Comparison of ENCODE assay signal across 1 cellular context in genomic region chr11:353315-353857, GRCh38.
A peak's percentile ranks its signal among the peaks of the same experiment; 100 is the strongest.
TF ChIP-seq lines count a peak whose summit lies in the region.

No MANE protein-coding gene starts in this region.

TF ChIP-seq in HepG2, 621 proteins besides CTCF, POLR2A, EP300 and RAD21 (continued from another document and continues in another):
- no peak for TF ChIP-seq GMEB1 (CRISPR knock-in tag; IDR thresholded peaks at IDR 0.05; ENCODE audit: borderline replicate concordance)
- TF ChIP-seq ISX (CRISPR knock-in tag; conservative IDR thresholded peaks at IDR 0.05), result no peak
- peak; percentile 52; the same call in 1 of the 2 replicates for TF ChIP-seq ZNF710 (CRISPR knock-in tag; IDR thresholded peaks at IDR 0.05; ENCODE audit: borderline replicate concordance)
- TF ChIP-seq IRF2 (CRISPR knock-in tag; IDR thresholded peaks at IDR 0.05), result peak; percentile 72
- TF ChIP-seq STAT6 (CRISPR knock-in tag; IDR thresholded peaks at IDR 0.05; ENCODE audit: borderline replicate concordance), result no peak
- TF ChIP-seq ATF4 (CRISPR knock-in tag; IDR thresholded peaks at IDR 0.05), result no peak
- TF ChIP-seq ZNF337 (CRISPR knock-in tag; IDR thresholded peaks at IDR 0.05; ENCODE audit: borderline replicate concordance, low read depth), result no peak
- TF ChIP-seq WIZ (CRISPR knock-in tag; IDR thresholded peaks at IDR 0.05), result no peak
- no peak for TF ChIP-seq ZBTB39 (CRISPR knock-in tag; IDR thresholded peaks at IDR 0.05)
- TF ChIP-seq ZNF512B (CRISPR knock-in tag; IDR thresholded peaks at IDR 0.05; ENCODE audit: borderline replicate concordance), result no peak
- peak; percentile 83; the same call in 1 of the 2 replicates for TF ChIP-seq ZNF615 (CRISPR knock-in tag; IDR thresholded peaks at IDR 0.05; ENCODE audit: borderline replicate concordance)
- TF ChIP-seq SP5 (CRISPR knock-in tag; IDR thresholded peaks at IDR 0.05; ENCODE audit: borderline replicate concordance, low read depth), result peak; percentile 47; the same call in 1 of the 2 replicates
- TF ChIP-seq HNRNPK (IDR thresholded peaks at IDR 0.05; ENCODE audit: low read depth, low read length, poor library complexity, severe bottlenecking), result no peak
- TF ChIP-seq ARHGAP35 (CRISPR knock-in tag; IDR thresholded peaks at IDR 0.05; ENCODE audit: borderline replicate concordance), result no peak
- TF ChIP-seq NR2F1 (CRISPR knock-in tag; IDR thresholded peaks at IDR 0.05), result no peak
- no peak for TF ChIP-seq ZNF101 (CRISPR knock-in tag; IDR thresholded peaks at IDR 0.05; ENCODE audit: borderline replicate concordance, low read depth)
- TF ChIP-seq NFAT5 (CRISPR knock-in tag; IDR thresholded peaks at IDR 0.05), result no peak
- peak; percentile 42; the same call in 1 of the 2 replicates for TF ChIP-seq ZBTB7B (CRISPR knock-in tag; IDR thresholded peaks at IDR 0.05)
- no peak for TF ChIP-seq ZNF713 (CRISPR knock-in tag; IDR thresholded peaks at IDR 0.05)
- peak; percentile 59; the same call in 1 of the 2 replicates for TF ChIP-seq TBX2 (CRISPR knock-in tag; IDR thresholded peaks at IDR 0.05; ENCODE audit: borderline replicate concordance)
- TF ChIP-seq TAF1 (CRISPR knock-in tag; IDR thresholded peaks at IDR 0.05), result peak; percentile 58; the same call in 1 of the 2 replicates
- peak; percentile 69; the same call in 1 of the 2 replicates for TF ChIP-seq ZBTB25 (CRISPR knock-in tag; IDR thresholded peaks at IDR 0.05)
- no peak for TF ChIP-seq ZBTB1 (CRISPR knock-in tag; IDR thresholded peaks at IDR 0.05; ENCODE audit: borderline replicate concordance)
- peak; percentile 58; the same call in 1 of the 2 replicates for TF ChIP-seq KLF6 (CRISPR knock-in tag; IDR thresholded peaks at IDR 0.05)
- peak; percentile 71; the same call in 1 of the 2 replicates for TF ChIP-seq KDM2A (CRISPR knock-in tag; IDR thresholded peaks at IDR 0.05; ENCODE audit: borderline replicate concordance, low read depth)
- TF ChIP-seq ZNF574 (CRISPR knock-in tag; IDR thresholded peaks at IDR 0.05), result no peak; the same call in none of the 2 replicates
- TF ChIP-seq ZNF234 (CRISPR knock-in tag; conservative IDR thresholded peaks at IDR 0.05), result no peak
- TF ChIP-seq ZNF382 (CRISPR knock-in tag; IDR thresholded peaks at IDR 0.05; ENCODE audit: borderline replicate concordance), result no peak
- no peak for TF ChIP-seq ZNF660 (CRISPR knock-in tag; IDR thresholded peaks at IDR 0.05; ENCODE audit: borderline replicate concordance, low read depth)
- TF ChIP-seq ZNF724P (CRISPR knock-in tag; IDR thresholded peaks at IDR 0.05; ENCODE audit: borderline replicate concordance), result peak; percentile 73; the same call in 1 of the 2 replicates
- TF ChIP-seq ZNF256 (CRISPR knock-in tag; conservative IDR thresholded peaks at IDR 0.05), result no peak
- no peak; the same call in 1 of the 2 replicates for TF ChIP-seq ZNF629 (CRISPR knock-in tag; conservative IDR thresholded peaks at IDR 0.05)
